26 cellular contexts compared by ENCODE assay signal in genomic region chr2:150643106-150643730, GRCh38.
DNase-seq lines count a peak whose midpoint lies in the region; FAIRE-seq and TF ChIP-seq lines count a peak whose summit lies in the region.
"Had no signal": no experiment of that assay in that cellular context is flagged by ENCODE, and none has a peak within 500 bp of the region (broad histone marks: within the 10 kb centered on the region; RNA-seq: fewer than 3 reads in every experiment).

No MANE protein-coding gene starts in this region.

- TF ChIP-seq CTCF in mammary epithelial cell (conservative IDR thresholded peaks at IDR 0.05 in 1 of 2, IDR thresholded peaks at IDR 0.05 in 1 of 2; ENCODE audit: extremely low read depth in 1 of 2, insufficient read depth in 1 of 2, low read depth in 1 of 2, low read length in 2 of 2): no peak
- no peak for TF ChIP-seq CTCF in MCF 10A (IDR thresholded peaks at IDR 0.05; ENCODE audit: unreplicated experiment)
- no peak for TF ChIP-seq CTCF in astrocyte (IDR thresholded peaks at IDR 0.05; ENCODE audit: insufficient read depth, low read depth, low read length)
- no peak for TF ChIP-seq CTCF in smooth muscle cell (IDR thresholded peaks at IDR 0.05; ENCODE audit: borderline replicate concordance, insufficient read depth, poor library complexity, severe bottlenecking)

- no peak for FAIRE-seq in astrocyte (lab: Jason Lieb, UNC)
- FAIRE-seq: G401.6, pancreas, TTC549 had no signal

- no TSS peak for BruUV-seq in mammary epithelial cell (replicated peaks; lab: Mats Ljungman, UMichigan)
- no TSS peak for BruUV-seq in MCF 10A (replicated peaks; lab: Mats Ljungman, UMichigan)

- POLR2A ChIA-PET in MCF 10A (lab: Yijun Ruan, JAX): interaction anchor here (0.6 kb wide), 1 partner anchor 335 kb away, joined by 3 read pairs; no protein-coding TSS in a partner anchor

- peak overlapping the region; percentile 34 for H2AFZ ChIP-seq in mammary epithelial cell (ENCODE audit: low read depth, low read length)
- H2AFZ ChIP-seq in astrocyte (ENCODE audit: low read depth, low read length): peak overlapping the region; percentile 25
- no peak overlapping the region for H2AFZ ChIP-seq in smooth muscle cell (ENCODE audit: low read depth)

- H3K4me3 ChIP-seq in mammary epithelial cell (replicated peaks in 1 of 3; ENCODE audit: insufficient read depth in 1 of 3, low read depth in 2 of 3, low read length in 3 of 3): no peak overlapping the region
- H3K4me3 ChIP-seq in astrocyte (ENCODE audit: insufficient read depth, low read depth, low read length): no peak overlapping the region
- H3K4me3 ChIP-seq in smooth muscle cell: no peak overlapping the region
- H3K4me3 ChIP-seq: pancreas, thoracic aorta had no signal

- H3K27me3 Mint-ChIP-seq in MCF 10A (ENCODE audit: insufficient read depth, unreplicated experiment) (no peaks in the 10 kb centered on the region), astrocyte (ENCODE audit: low read depth, unreplicated experiment) (no peaks in the 10 kb centered on the region)
- H3K27me3 Mint-ChIP-seq: activated CD8-positive, alpha-beta memory T cell treated with anti-CD3 and anti-CD28 coated beads, Interleukin-2, amount 10 ng/mL, durations not matched to agents 7 days and 5 days; activated naive CD8-positive, alpha-beta T cell treated with anti-CD3 and anti-CD28 coated beads for 36 hours; naive B cell; stimulated activated memory B cell treated with anti-CD40 and anti-IgM and Interleukin-4, amounts not matched to agents 10 μg/mL and 1 μg/mL and 100 μg/mL, for 72 hours had no signal

- H3K27ac Mint-ChIP-seq in MCF 10A (ENCODE audit: low read depth, unreplicated experiment) (no peak overlapping the region), astrocyte (ENCODE audit: unreplicated experiment) (peak overlapping the region; percentile 22)
- H3K27ac Mint-ChIP-seq: activated CD8-positive, alpha-beta memory T cell treated with anti-CD3 and anti-CD28 coated beads, Interleukin-2, amount 10 ng/mL, durations not matched to agents 7 days and 5 days; activated naive CD8-positive, alpha-beta T cell treated with anti-CD3 and anti-CD28 coated beads for 36 hours; CD14-positive monocyte; stimulated activated memory B cell treated with anti-CD40 and anti-IgM and Interleukin-4, amounts not matched to agents 10 μg/mL and 1 μg/mL and 100 μg/mL, for 72 hours had no signal

- CTCF ChIA-PET in mammary epithelial cell (lab: Charles Lee; ENCODE audit: low non-redundant PET): no interaction called here
- CTCF ChIA-PET in MCF 10A (lab: Yijun Ruan, JAX): no interaction called here

- H3K27me3 ChIP-seq in mammary epithelial cell (ENCODE audit: insufficient read depth, low read length): no peaks in the 10 kb centered on the region
- no peaks in the 10 kb centered on the region for H3K27me3 ChIP-seq in astrocyte (ENCODE audit: insufficient read depth, low read length)
- H3K27me3 ChIP-seq in smooth muscle cell (ENCODE audit: low read depth): no peaks in the 10 kb centered on the region

- WGBS in mammary epithelial cell (ENCODE audit: low coverage, missing lambda C conversion rate): 6% methylated on average over 10 of the region's 10 CpGs
- WGBS in smooth muscle cell (ENCODE audit: low lambda C conversion rate): 43% methylated on average over 10 of the region's 10 CpGs

- H3K36me3 ChIP-seq in mammary epithelial cell (ENCODE audit: insufficient read depth, low read length): no peaks in the 10 kb centered on the region
- no peaks in the 10 kb centered on the region for H3K36me3 ChIP-seq in astrocyte (ENCODE audit: insufficient read depth, low read length)
- no peaks in the 10 kb centered on the region for H3K36me3 ChIP-seq in smooth muscle cell (ENCODE audit: low read depth)
- H3K36me3 ChIP-seq: pancreas, thoracic aorta had no signal

- H3K79me2 ChIP-seq in mammary epithelial cell (ENCODE audit: insufficient read depth, low read length) (no peaks in the 10 kb centered on the region), astrocyte (ENCODE audit: insufficient read depth, low read length) (no peaks in the 10 kb centered on the region), smooth muscle cell (ENCODE audit: low read depth) (no peaks in the 10 kb centered on the region)

- peaks cover 13% of the 10 kb centered on the region for H3K4me1 Mint-ChIP-seq in MCF 10A (ENCODE audit: insufficient read depth, unreplicated experiment)
- peaks cover 32% of the 10 kb centered on the region for H3K4me1 Mint-ChIP-seq in astrocyte (ENCODE audit: low read depth, unreplicated experiment)
- H3K4me1 Mint-ChIP-seq: activated CD8-positive, alpha-beta memory T cell treated with anti-CD3 and anti-CD28 coated beads, Interleukin-2, amount 10 ng/mL, durations not matched to agents 7 days and 5 days; activated naive CD8-positive, alpha-beta T cell treated with anti-CD3 and anti-CD28 coated beads for 36 hours; CD14-positive monocyte; naive B cell; stimulated activated memory B cell treated with anti-CD40 and anti-IgM and Interleukin-4, amounts not matched to agents 10 μg/mL and 1 μg/mL and 100 μg/mL, for 72 hours had no signal

- in situ Hi-C loops in mammary epithelial cell (cut with MboI; ENCODE audit: low sequenced_read_pairs in 2 of 2): no loop called here

- H3K9me3 Mint-ChIP-seq in MCF 10A (ENCODE audit: unreplicated experiment): no peaks in the 10 kb centered on the region
- no peaks in the 10 kb centered on the region for H3K9me3 Mint-ChIP-seq in astrocyte (ENCODE audit: unreplicated experiment)
- H3K9me3 Mint-ChIP-seq: activated naive CD8-positive, alpha-beta T cell treated with anti-CD3 and anti-CD28 coated beads for 36 hours; stimulated activated memory B cell treated with anti-CD40 and anti-IgM and Interleukin-4, amounts not matched to agents 10 μg/mL and 1 μg/mL and 100 μg/mL, for 72 hours had no signal

- no peaks in the 10 kb centered on the region for H3K9me3 ChIP-seq in mammary epithelial cell (replicated peaks; ENCODE audit: insufficient read depth, low read length)
- H3K9me3 ChIP-seq in astrocyte (ENCODE audit: insufficient read depth, low read depth, low read length): no peaks in the 10 kb centered on the region
- no peaks in the 10 kb centered on the region for H3K9me3 ChIP-seq in smooth muscle cell (replicated peaks; ENCODE audit: low read depth)
- H3K9me3 ChIP-seq: pancreas, thoracic aorta had no signal

- H3K36me3 Mint-ChIP-seq in MCF 10A (ENCODE audit: insufficient read depth, unreplicated experiment) (no peaks in the 10 kb centered on the region), astrocyte (ENCODE audit: low read depth, unreplicated experiment) (no peaks in the 10 kb centered on the region)
- H3K36me3 Mint-ChIP-seq: activated CD8-positive, alpha-beta memory T cell treated with anti-CD3 and anti-CD28 coated beads, Interleukin-2, amount 10 ng/mL, durations not matched to agents 7 days and 5 days; activated naive CD8-positive, alpha-beta T cell treated with anti-CD3 and anti-CD28 coated beads for 36 hours; CD14-positive monocyte; naive B cell; stimulated activated memory B cell treated with anti-CD40 and anti-IgM and Interleukin-4, amounts not matched to agents 10 μg/mL and 1 μg/mL and 100 μg/mL, for 72 hours had no signal

- H3K4me3 Mint-ChIP-seq in MCF 10A (ENCODE audit: unreplicated experiment) (no peak overlapping the region), astrocyte (ENCODE audit: unreplicated experiment) (no peak overlapping the region)
- H3K4me3 Mint-ChIP-seq: activated CD8-positive, alpha-beta memory T cell treated with anti-CD3 and anti-CD28 coated beads, Interleukin-2, amount 10 ng/mL, durations not matched to agents 7 days and 5 days; activated naive CD8-positive, alpha-beta T cell treated with anti-CD3 and anti-CD28 coated beads for 36 hours; CD14-positive monocyte; naive B cell; stimulated activated memory B cell treated with anti-CD40 and anti-IgM and Interleukin-4, amounts not matched to agents 10 μg/mL and 1 μg/mL and 100 μg/mL, for 72 hours had no signal

- H3K9ac ChIP-seq in mammary epithelial cell (ENCODE audit: insufficient read depth, low read length) (no peak overlapping the region), astrocyte (ENCODE audit: low read length) (peak overlapping the region; percentile 50), smooth muscle cell (ENCODE audit: low read depth) (peak overlapping the region; percentile 18)

- H3K27ac ChIP-seq in mammary epithelial cell (ENCODE audit: insufficient read depth, low read depth, low read length) (peak overlapping the region; percentile 56), astrocyte (ENCODE audit: low read depth, low read length) (peak overlapping the region; percentile 81), smooth muscle cell (ENCODE audit: low read depth) (peak overlapping the region; percentile 89)
- H3K27ac ChIP-seq: pancreas, thoracic aorta had no signal

- dilution Hi-C loops in mammary epithelial cell (cut with HindIII; ENCODE audit: low sequenced_read_pairs): no loop called here

- intact Hi-C loops in mammary epithelial cell (cut with micrococcal nuclease) (no loop called here), MCF 10A (cut with micrococcal nuclease) (no loop called here)

- H3K4me2 ChIP-seq in mammary epithelial cell (ENCODE audit: insufficient read depth, low read depth, low read length): peak overlapping the region; percentile 55
- H3K4me2 ChIP-seq in astrocyte (ENCODE audit: low read length): peak overlapping the region; percentile 52
- H3K4me2 ChIP-seq in smooth muscle cell: peak overlapping the region; percentile 45

- no peaks in the 10 kb centered on the region for H4K20me1 ChIP-seq in mammary epithelial cell (ENCODE audit: insufficient read depth, low read length)
- no peaks in the 10 kb centered on the region for H4K20me1 ChIP-seq in astrocyte (ENCODE audit: insufficient read depth, low read length)
- H4K20me1 ChIP-seq in smooth muscle cell (ENCODE audit: low read depth): no peaks in the 10 kb centered on the region

- H3F3A ChIP-seq in smooth muscle cell (ENCODE audit: low read depth): no peaks in the 10 kb centered on the region

- peak; percentile 78 for DNase-seq in mammary epithelial cell
- DNase-seq in MCF 10A (ENCODE audit: unreplicated experiment): no peak
- DNase-seq in astrocyte (ENCODE audit: low read depth): peak; percentile 93
- DNase-seq in iris pigment epithelial cell (ENCODE audit: low read depth): peak; percentile 89
- no peak for DNase-seq in smooth muscle cell (lab: John Stamatoyannopoulos, UW; ENCODE audit: unreplicated experiment)
- DNase-seq in Ammon's horn (ENCODE audit: low spot score): no peak
- no peak for DNase-seq in NCI-H2081 treated with DMSO at 0.1 percent for 48 hours (lab: John Stamatoyannopoulos, UW)
- no peak for DNase-seq in hypothalamus (lab: John Stamatoyannopoulos, UW)
- DNase-seq: ACHN; activated CD4-positive, alpha-beta T cell treated with anti-CD3 and anti-CD28 coated beads for 4 hours; activated CD8-positive, alpha-beta memory T cell treated with anti-CD3 and anti-CD28 coated beads, Interleukin-2, amount 10 ng/mL, durations not matched to agents 7 days and 5 days; activated naive CD8-positive, alpha-beta T cell treated with anti-CD3 and anti-CD28 coated beads for 36 hours; cortex of kidney; foreskin melanocyte; Kasumi-1; mesendoderm; naive B cell; NCI-H1105; pancreas; Right ventricle myocardium superior; stimulated activated CD4-positive, alpha-beta T cell treated with anti-CD3 and anti-CD28 coated beads, Interleukin-1b, Interleukin-23, amount 100 ng/mL, for 48 hours had no signal

- H3K4me1 ChIP-seq in mammary epithelial cell (ENCODE audit: insufficient read depth, low read length): peaks cover 19% of the 10 kb centered on the region
- peaks cover 24% of the 10 kb centered on the region for H3K4me1 ChIP-seq in astrocyte (ENCODE audit: insufficient read depth, low read length)
- peaks cover 23% of the 10 kb centered on the region for H3K4me1 ChIP-seq in smooth muscle cell (ENCODE audit: low read depth)
- H3K4me1 ChIP-seq: pancreas had no signal

Comparison
In these comparisons a context has a peak if more than half of its experiments do, and no peak if none do; other contexts are left out.
1. DNase-seq: peak in mammary epithelial cell (single experiment), astrocyte (single experiment) and iris pigment epithelial cell (single experiment); none in MCF 10A (single experiment), smooth muscle cell (single experiment), Ammon's horn (single experiment), NCI-H2081 treated with DMSO at 0.1 percent for 48 hours (single experiment) and hypothalamus (0 of 51).
2. Peak in every context shown above with its lines, with median percentiles within 50 percentile points of each other: H3K27ac ChIP-seq and H3K4me2 ChIP-seq.